In the genomic region with DNA sequence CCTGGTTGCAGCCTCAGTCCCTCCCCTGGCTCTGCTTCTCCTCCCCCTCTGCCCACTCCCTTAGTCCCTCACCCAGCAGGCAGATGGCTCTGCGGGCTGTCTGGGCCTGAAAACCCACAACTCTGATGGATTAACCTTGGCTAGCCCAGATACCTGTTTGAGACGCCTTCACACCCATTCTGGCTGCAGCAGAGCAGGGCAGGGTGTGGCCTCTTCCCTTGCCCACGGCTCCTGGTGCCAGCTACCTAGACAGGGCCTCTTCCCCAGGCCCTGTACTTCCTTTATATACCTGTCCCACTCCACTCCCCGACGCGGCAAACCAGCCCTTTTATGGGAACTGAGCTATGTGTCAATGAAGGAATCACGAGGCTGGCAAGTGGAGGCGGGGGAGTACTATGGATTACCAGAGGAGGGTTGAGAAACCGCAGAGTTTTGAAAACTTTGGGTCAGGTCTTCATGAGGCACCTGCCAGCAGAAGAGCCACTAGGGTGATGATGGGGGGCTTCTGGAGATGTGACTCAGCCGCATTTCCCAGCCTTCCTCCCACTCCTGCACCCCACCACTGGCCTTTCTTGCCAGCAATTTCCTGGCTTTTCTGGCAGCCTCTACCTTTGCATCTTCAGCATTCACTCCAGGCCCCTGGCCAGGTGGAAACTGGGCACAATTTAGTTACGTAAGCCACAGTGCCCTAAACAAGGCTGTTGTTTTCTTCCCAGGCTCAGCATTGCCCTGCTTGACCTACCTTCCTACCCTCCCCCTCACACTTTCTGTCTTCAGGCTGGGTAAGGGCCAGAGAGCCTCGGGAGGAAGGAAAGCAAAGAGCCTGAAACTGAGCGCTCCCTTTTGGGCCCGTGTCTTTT, we compare ENCODE assay signal across 11 cellular contexts. TPM values are rescaled to one million over a fixed set of nuclear protein-coding genes. Genes with fewer than 3 reads are reported as not detected.
DNase-seq lines count a peak whose midpoint lies in the region; FAIRE-seq and TF ChIP-seq lines count a peak whose summit lies in the region.
"Had no signal": no experiment of that assay in that cellular context is flagged by ENCODE, and none has a peak within 500 bp of the region (broad histone marks: within the 10 kb centered on the region; RNA-seq: fewer than 3 reads in every experiment).

A gene (minus strand): TSS at position 259 of the 860 bp plus-strand sequence. CDS start 81 bp downstream, at position 178.

- H3K4me1 ChIP-seq in thyroid gland = peaks cover 7 to 22% of the 10 kb centered on the region in 2 donors

- H3K4me3 ChIP-seq in thyroid gland (replicated peaks in 1 of 3) = no peak within 1 kb of the TSS

- no peak for FAIRE-seq in HTR-8/SVneo (lab: Jason Lieb, UNC)

- no peaks in the 10 kb centered on the region for H3K27me3 ChIP-seq in thyroid gland

- H3K9me3 ChIP-seq in thyroid gland = no peaks in the 10 kb centered on the region

- no peaks in the 10 kb centered on the region for H3K36me3 ChIP-seq in thyroid gland

- no peak for TF ChIP-seq POLR2A in thyroid gland (IDR thresholded peaks at IDR 0.05)

- peak within 1 kb of the TSS in 2 of 3 donors; percentile 10 to 67 for H3K27ac ChIP-seq in thyroid gland
- H3K27ac ChIP-seq: 22Rv1 had no signal

- no peak for TF ChIP-seq CTCF in thyroid gland (IDR thresholded peaks at IDR 0.05)

- WGBS in thyroid gland, 2 donors = 37 to 41% methylated on average over 14 of the region's 14 CpGs

- intact Hi-C loops in thyroid gland (cut with DNase I) = no loop called here

- DNase-seq in DMS79 treated with DMSO at 0.1 percent for 48 hours (lab: John Stamatoyannopoulos, UW) (peak; percentile 23), DMS79 (lab: John Stamatoyannopoulos, UW) (no peak), cerebellar cortex (ENCODE audit: low spot score) (peak; percentile 91), medulla oblongata (ENCODE audit: extremely low spot score) (peak; percentile 68), thyroid gland (peak; percentile 66 to 71), NCI-H2029 (lab: John Stamatoyannopoulos, UW) (no peak), HTR-8/SVneo (ENCODE audit: insufficient read length, low spot score) (no peak), GOT3 (lab: John Stamatoyannopoulos, UW) (no peak)
- DNase-seq: NCI-H187 treated with DMSO at 0.1 percent for 48 hours, T1000 had no signal

RNA-seq across cellular contexts. Expression of the gene that starts here (rescaled TPM):
- total RNA-seq in thyroid gland = 10 to 100 TPM in 1 of 4 donors, 1 to 10 TPM in 3; 1.2 to 42.9 (median 4.4) TPM

Comparison
In these comparisons a context has a peak if more than half of its experiments do, and no peak if none do; other contexts are left out.
1. DNase-seq: peak in DMS79 treated with DMSO at 0.1 percent for 48 hours (single experiment), cerebellar cortex (single experiment), medulla oblongata (single experiment) and thyroid gland (2 of 2); none in DMS79 (single experiment), NCI-H2029 (single experiment), HTR-8/SVneo (single experiment) and GOT3 (single experiment).